In the genomic region with DNA sequence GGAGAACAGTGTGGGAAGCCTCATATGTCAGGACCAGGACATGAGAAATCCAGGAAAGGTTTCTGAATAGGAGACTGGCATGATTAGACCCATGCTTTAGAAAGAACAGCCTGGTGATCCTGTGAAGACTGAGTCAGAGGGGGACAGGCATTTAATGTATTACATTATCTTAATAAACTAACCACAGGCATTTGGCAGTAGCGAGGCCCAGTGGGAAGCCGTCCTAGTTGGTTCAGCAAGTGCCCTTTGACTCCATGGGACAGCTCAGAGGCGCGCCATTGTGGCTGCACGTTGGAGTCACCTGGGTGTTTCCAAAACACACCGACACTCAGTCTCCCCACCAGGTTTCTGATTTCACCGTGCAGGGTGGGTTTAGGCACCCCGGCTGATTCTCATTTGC, we compare ENCODE assay signal across 1 cellular context.
TF ChIP-seq lines count a peak whose summit lies in the region.

No MANE protein-coding gene starts in this region.

TF ChIP-seq in HepG2, 621 proteins besides CTCF, POLR2A, EP300 and RAD21 (continued from another document):
- TF ChIP-seq LRRFIP1 (CRISPR knock-in tag; conservative IDR thresholded peaks at IDR 0.05), result no peak
- TF ChIP-seq HNRNPLL (IDR thresholded peaks at IDR 0.05; ENCODE audit: low read depth, low read length, poor library complexity, severe bottlenecking), result no peak
- TF ChIP-seq MIXL1 (CRISPR knock-in tag; IDR thresholded peaks at IDR 0.05), result no peak
- no peak for TF ChIP-seq RORA (CRISPR knock-in tag; IDR thresholded peaks at IDR 0.05)
- TF ChIP-seq PRDM4 (CRISPR knock-in tag; IDR thresholded peaks at IDR 0.05; ENCODE audit: borderline replicate concordance), result no peak
- TF ChIP-seq ZNF549 (CRISPR knock-in tag; IDR thresholded peaks at IDR 0.05), result no peak
- no peak for TF ChIP-seq NONO (IDR thresholded peaks at IDR 0.05)
- TF ChIP-seq NONO (CRISPR knock-in tag; conservative IDR thresholded peaks at IDR 0.05), result no peak
- no peak for TF ChIP-seq ZFP62 (CRISPR knock-in tag; IDR thresholded peaks at IDR 0.05)
- TF ChIP-seq KLF9 (CRISPR knock-in tag; IDR thresholded peaks at IDR 0.05; ENCODE audit: low read depth), result no peak
- no peak for TF ChIP-seq NFRKB (IDR thresholded peaks at IDR 0.05)
- TF ChIP-seq MEIS1 (CRISPR knock-in tag; IDR thresholded peaks at IDR 0.05; ENCODE audit: borderline replicate concordance), result no peak
TF ChIP-seq in HepG2: peak in this region for 0.
